In genomic region chr6:8063762-8064637, GRCh38 we compare ENCODE assay signal across 8 cellular contexts. TPM values are rescaled to one million over a fixed set of nuclear protein-coding genes. Genes with fewer than 3 reads are reported as not detected.
DNase-seq lines count a peak whose midpoint lies in the region; ATAC-seq and TF ChIP-seq lines count a peak whose summit lies in the region.

Gene BLOC1S5 (minus strand): TSS chr6:8064389. CDS start chr6:8064376, 13 bp downstream.

- H3K4me3 ChIP-seq in esophagus (ENCODE audit: low read depth in 1 of 2, low read length in 2 of 2): peak within 1 kb of the TSS; percentile 89 to 95
- peak within 1 kb of the TSS; percentile 86 for H3K4me3 ChIP-seq in mucosa of stomach (ENCODE audit: low read length)

- peak; percentile 92 for ATAC-seq in GM21717 (IDR thresholded peaks at IDR 0.05; ENCODE audit: unreplicated experiment)

- peak within 1 kb of the TSS; percentile 92 for H3K4me3 Mint-ChIP-seq in activated T-cell treated with anti-CD3 and anti-CD28 coated beads, Interleukin-2, amount 50 U/mL, for 24 hours

- peaks cover 31% of the 10 kb centered on the region for H3K36me3 Mint-ChIP-seq in activated T-cell treated with anti-CD3 and anti-CD28 coated beads, Interleukin-2, amount 50 U/mL, for 24 hours (ENCODE audit: low read depth)

- no peaks in the 10 kb centered on the region for H3K4me1 ChIP-seq in esophagus (ENCODE audit: control insufficient read depth in 2 of 2, insufficient read depth in 2 of 2, low read length in 1 of 2)
- H3K4me1 ChIP-seq in mucosa of stomach (ENCODE audit: control insufficient read depth, insufficient read depth, low read length): peaks cover 21% of the 10 kb centered on the region

- H3K9me3 ChIP-seq in esophagus (ENCODE audit: control insufficient read depth in 2 of 2, insufficient read depth in 1 of 2, low read depth in 1 of 2, low read length in 1 of 2) (no peaks in the 10 kb centered on the region), mucosa of stomach (ENCODE audit: control insufficient read depth, low read length) (no peaks in the 10 kb centered on the region)

- in situ Hi-C loops in KBM-7 (cut with MboI; ENCODE audit: low pct_unique_long_range_greater_than_20kb, low sequenced_read_pairs): no loop called here

- peaks cover 32% of the 10 kb centered on the region for H3K4me1 Mint-ChIP-seq in activated T-cell treated with anti-CD3 and anti-CD28 coated beads, Interleukin-2, amount 50 U/mL, for 24 hours (ENCODE audit: low read depth)

- peak within 1 kb of the TSS; percentile 93 to 95 for H3K27ac ChIP-seq in esophagus (ENCODE audit: low read depth in 2 of 2, low read length in 1 of 2)

- DNase-seq in DMS53 (lab: John Stamatoyannopoulos, UW) (peak; percentile 99), KBM-7 (peak; percentile 99)
- DNase-seq in activated T-cell treated with anti-CD3 and anti-CD28 coated beads, Interleukin-2, amount 50 U/mL, for 24 hours: peak; percentile 98
- peak; percentile 89 to 95 for DNase-seq in stimulated activated CD8-positive, alpha-beta memory T cell treated with anti-CD3 and anti-CD28 coated beads, Interleukin-7, amount 100 ng/mL, for 1 hour (ENCODE audit: low read depth in 2 of 2)

- H3K27ac Mint-ChIP-seq in activated T-cell treated with anti-CD3 and anti-CD28 coated beads, Interleukin-2, amount 50 U/mL, for 24 hours: peak within 1 kb of the TSS; percentile 97

- 0% methylated on average over 61 to 64 of the region's 64 CpGs for WGBS in esophagus, 2 donors

- no peaks in the 10 kb centered on the region for H3K9me3 Mint-ChIP-seq in activated T-cell treated with anti-CD3 and anti-CD28 coated beads, Interleukin-2, amount 50 U/mL, for 24 hours

- H3K9ac ChIP-seq in mucosa of stomach (ENCODE audit: low read length): peak within 1 kb of the TSS; percentile 91

- H3K36me3 ChIP-seq in esophagus (ENCODE audit: control insufficient read depth in 2 of 2, insufficient read depth in 2 of 2, low read length in 1 of 2): no peaks in the 10 kb centered on the region
- H3K36me3 ChIP-seq in mucosa of stomach (ENCODE audit: control insufficient read depth, insufficient read depth, low read length): no peaks in the 10 kb centered on the region

- H3K27me3 ChIP-seq in esophagus (ENCODE audit: control insufficient read depth in 1 of 2, insufficient read depth in 2 of 2, low read length in 2 of 2) (no peaks in the 10 kb centered on the region), mucosa of stomach (ENCODE audit: control insufficient read depth, insufficient read depth, low read length) (no peaks in the 10 kb centered on the region)

- H3K27me3 Mint-ChIP-seq in activated T-cell treated with anti-CD3 and anti-CD28 coated beads, Interleukin-2, amount 50 U/mL, for 24 hours: no peaks in the 10 kb centered on the region

TF ChIP-seq in PFSK-1, 5 proteins besides CTCF, POLR2A, EP300 and RAD21:
- TF ChIP-seq FOXP2 (optimal IDR thresholded peaks at IDR 0.05; ENCODE audit: borderline replicate concordance, extremely low read depth, extremely low read length, insufficient read depth) (peak; percentile 34), SIN3A (IDR thresholded peaks at IDR 0.05; ENCODE audit: borderline replicate concordance, insufficient read depth, low read length) (0 out of 2 replicates have a peak, but pooled peaks have one; percentile 67), TAF1 (IDR thresholded peaks at IDR 0.05; ENCODE audit: borderline replicate concordance, insufficient read depth, low read length) (0 out of 2 replicates have a peak, but pooled peaks have one; percentile 28), POLR2AphosphoS5 (IDR thresholded peaks at IDR 0.05; ENCODE audit: low read depth, low read length) (peak; percentile 84), REST (IDR thresholded peaks at IDR 0.05; ENCODE audit: insufficient read depth in 1 of 2, low read depth in 2 of 2, low read length in 2 of 2) (no peak)

RNA-seq across cellular contexts. Expression of gene BLOC1S5, which starts in this region (rescaled TPM):
- 10.8 TPM for polyA plus RNA-seq in PFSK-1 (2012; ENCODE audit: insufficient read length, low read depth)
- 1 to 10 TPM; 3.9 to 4.5 TPM for polyA plus RNA-seq in esophagus

Comparison
In these comparisons a context has a peak if more than half of its experiments do, and no peak if none do; other contexts are left out.
1. Peak in every context shown above with its lines: DNase-seq, ATAC-seq, H3K4me3 ChIP-seq and H3K27ac ChIP-seq.